In the genomic region with DNA sequence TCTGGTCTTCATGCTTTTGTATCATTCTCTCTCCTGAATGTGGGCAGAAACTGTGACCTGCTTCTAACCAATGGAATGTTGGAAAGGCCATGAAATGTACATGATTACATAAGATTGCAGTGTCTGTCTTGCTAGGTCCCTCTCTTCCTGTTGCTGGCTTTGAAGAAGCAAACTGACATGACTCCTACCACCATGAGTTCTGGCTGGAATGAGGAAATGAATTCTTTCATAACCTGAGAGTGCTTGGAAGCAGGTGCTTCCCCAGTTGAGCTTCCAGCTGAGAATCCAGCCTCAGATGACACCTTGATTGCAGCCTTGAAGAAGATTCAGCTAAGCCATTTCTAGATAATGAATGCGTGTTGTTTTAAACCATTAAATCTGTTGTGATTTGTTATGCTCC, we compare ENCODE assay signal across 25 cellular contexts.
"Had no signal": no experiment of that assay in that cellular context is flagged by ENCODE, and none has a peak within 500 bp of the region (broad histone marks: within the 10 kb centered on the region; RNA-seq: fewer than 3 reads in every experiment).

No MANE protein-coding gene starts in this region.

- H3K9me3 Mint-ChIP-seq: activated CD4-positive, alpha-beta memory T cell treated with anti-CD3 and anti-CD28 coated beads for 36 hours; activated CD4-positive, alpha-beta T cell treated with anti-CD3 and anti-CD28 coated beads, Interleukin-2, amount 10 ng/mL, durations not matched to agents 7 days and 5 days; brain had no signal

- H3K27ac Mint-ChIP-seq: activated B cell treated with CpG ODN at 0.5 μM for 24 hours; activated CD4-positive, alpha-beta memory T cell treated with anti-CD3 and anti-CD28 coated beads for 36 hours; activated CD4-positive, alpha-beta T cell treated with anti-CD3 and anti-CD28 coated beads, Interleukin-2, amount 10 ng/mL, durations not matched to agents 7 days and 5 days; activated naive CD8-positive, alpha-beta T cell; brain; T-helper 17 cell had no signal

- H3K36me3 ChIP-seq: MG63, SJCRH30 had no signal

- H3K9me3 ChIP-seq: MG63, SJCRH30, SK-N-SH had no signal

- H3K36me3 Mint-ChIP-seq: activated CD4-positive, alpha-beta memory T cell treated with anti-CD3 and anti-CD28 coated beads for 36 hours; activated naive CD8-positive, alpha-beta T cell; brain had no signal

- H3K27ac ChIP-seq: KMS-11, SJCRH30 had no signal

- H3K27me3 ChIP-seq: MG63, SJCRH30 had no signal

- ATAC-seq: activated T-cell treated with anti-CD3 and anti-CD28 coated beads, Interleukin-2, amount 50 U/mL, for 4 hours; T-helper 17 cell had no signal

- DNase-seq: activated B cell treated with CpG ODN at 0.5 μM for 24 hours; activated CD4-positive, alpha-beta memory T cell treated with anti-CD3 and anti-CD28 coated beads for 36 hours; activated CD4-positive, alpha-beta T cell treated with anti-CD3 and anti-CD28 coated beads for 1 hour; activated CD4-positive, alpha-beta T cell treated with anti-CD3 and anti-CD28 coated beads, Interleukin-2, amount 10 ng/mL, durations not matched to agents 7 days and 5 days; activated CD8-positive, alpha-beta memory T cell treated with anti-CD3 and anti-CD28 coated beads for 24 hours; activated effector memory CD4-positive, alpha-beta T cell treated with anti-CD3 and anti-CD28 coated beads, Interleukin-2, amount 50 U/mL, for 16 hours; activated naive CD4-positive, alpha-beta T cell treated with Interleukin-2 at 50 U/mL for 16 hours; activated T-cell treated with anti-CD3 and anti-CD28 coated beads, Interleukin-2, amount 50 U/mL, for 4 hours; amygdala; MG63; NCI-H1105; NCI-H1436; NCI-H187; NCI-H2081; NCI-H510A treated with DMSO at 0.1 percent for 48 hours; NCI-H69; NK-92 treated with Interleukin-12 subunit alpha and Interleukin-12 subunit beta, amount 100 ng/mL, for 24 hours; SJCRH30; SK-N-SH; T-helper 17 cell; T-helper 9 cell had no signal

- H3K27me3 Mint-ChIP-seq: activated B cell treated with CpG ODN at 0.5 μM for 24 hours; activated CD4-positive, alpha-beta memory T cell treated with anti-CD3 and anti-CD28 coated beads for 36 hours; activated CD4-positive, alpha-beta T cell treated with anti-CD3 and anti-CD28 coated beads, Interleukin-2, amount 10 ng/mL, durations not matched to agents 7 days and 5 days; activated naive CD8-positive, alpha-beta T cell; central memory CD8-positive, alpha-beta T cell; T-helper 17 cell had no signal

- H3K4me1 Mint-ChIP-seq: activated B cell treated with CpG ODN at 0.5 μM for 24 hours; activated CD4-positive, alpha-beta T cell treated with anti-CD3 and anti-CD28 coated beads, Interleukin-2, amount 10 ng/mL, durations not matched to agents 7 days and 5 days; brain; central memory CD8-positive, alpha-beta T cell; T-helper 17 cell had no signal

- H3K4me3 Mint-ChIP-seq: activated B cell treated with CpG ODN at 0.5 μM for 24 hours; activated CD4-positive, alpha-beta memory T cell treated with anti-CD3 and anti-CD28 coated beads for 36 hours; activated CD4-positive, alpha-beta T cell treated with anti-CD3 and anti-CD28 coated beads, Interleukin-2, amount 10 ng/mL, durations not matched to agents 7 days and 5 days; activated naive CD8-positive, alpha-beta T cell; activated T-cell treated with anti-CD3 and anti-CD28 coated beads, Interleukin-2, amount 50 U/mL, for 4 hours; brain; central memory CD8-positive, alpha-beta T cell; T-helper 17 cell had no signal

- H3K4me3 ChIP-seq: MG63, SJCRH30 had no signal
